Comparison of ENCODE assay signal across 8 cellular contexts in the genomic region with DNA sequence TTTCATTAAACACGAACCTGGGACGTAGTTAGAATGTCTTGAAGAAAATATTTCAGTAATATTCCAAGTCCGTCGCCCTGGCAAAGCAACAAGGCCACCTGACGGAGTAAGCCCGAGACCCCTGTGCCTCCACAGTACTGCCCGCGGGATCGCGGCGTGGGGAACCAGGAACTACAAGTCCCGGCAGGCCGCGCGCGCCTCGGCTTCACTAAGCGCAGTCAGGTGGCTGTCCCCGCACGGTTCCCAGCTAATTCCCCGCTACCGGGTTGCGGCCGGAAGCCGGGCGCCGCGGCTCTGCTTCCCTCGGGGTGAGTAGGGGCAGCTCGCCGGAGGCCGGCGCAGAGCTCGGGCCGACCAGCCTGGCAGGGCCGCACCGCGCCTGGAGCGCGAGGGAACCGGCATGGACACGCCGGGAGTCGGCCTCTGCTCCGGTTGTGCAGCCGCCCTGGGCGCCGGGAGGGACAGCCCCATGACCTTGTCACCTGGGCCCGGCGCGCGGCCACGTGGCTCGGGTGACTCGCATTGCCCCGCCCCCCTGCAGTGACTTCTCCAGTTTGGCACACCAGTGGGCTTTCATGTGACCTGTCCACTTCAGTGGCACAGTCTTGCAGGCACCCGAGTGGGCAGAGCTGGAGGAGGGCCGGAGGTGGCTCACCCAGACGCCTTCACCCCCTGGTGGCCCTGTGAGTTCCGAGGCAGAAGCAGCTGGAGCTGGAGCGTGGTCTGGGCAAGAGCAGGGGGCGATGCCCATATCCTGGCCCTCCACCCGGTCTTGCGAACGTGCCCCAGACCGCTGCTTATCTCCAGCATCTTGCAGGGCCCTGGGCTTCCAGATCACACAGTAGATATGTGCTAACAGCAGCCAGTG. TPM values are rescaled to one million over a fixed set of nuclear protein-coding genes. Genes with fewer than 3 reads are reported as not detected.
DNase-seq lines count a peak whose midpoint lies in the region; ATAC-seq and TF ChIP-seq lines count a peak whose summit lies in the region.

A gene with protein sequence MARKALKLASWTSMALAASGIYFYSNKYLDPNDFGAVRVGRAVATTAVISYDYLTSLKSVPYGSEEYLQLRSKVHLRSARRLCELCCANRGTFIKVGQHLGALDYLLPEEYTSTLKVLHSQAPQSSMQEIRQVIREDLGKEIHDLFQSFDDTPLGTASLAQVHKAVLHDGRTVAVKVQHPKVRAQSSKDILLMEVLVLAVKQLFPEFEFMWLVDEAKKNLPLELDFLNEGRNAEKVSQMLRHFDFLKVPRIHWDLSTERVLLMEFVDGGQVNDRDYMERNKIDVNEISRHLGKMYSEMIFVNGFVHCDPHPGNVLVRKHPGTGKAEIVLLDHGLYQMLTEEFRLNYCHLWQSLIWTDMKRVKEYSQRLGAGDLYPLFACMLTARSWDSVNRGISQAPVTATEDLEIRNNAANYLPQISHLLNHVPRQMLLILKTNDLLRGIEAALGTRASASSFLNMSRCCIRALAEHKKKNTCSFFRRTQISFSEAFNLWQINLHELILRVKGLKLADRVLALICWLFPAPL (plus strand): TSS at position 247 of the 868 bp plus-strand sequence. CDS start 18,870 bp downstream, outside the sequence.

- TF ChIP-seq CTCF in GM12875 (IDR thresholded peaks at IDR 0.05; ENCODE audit: borderline replicate concordance, insufficient read depth, low read depth, low read length) (peak; percentile 39; the same call in 1 of the 2 replicates), heart left ventricle (IDR thresholded peaks at IDR 0.05) (peak in 8 of 12 donors; percentile 7 to 51 (median 32)), upper lobe of right lung (IDR thresholded peaks at IDR 0.05) (peak; percentile 47)

- H3K9me3 ChIP-seq in heart left ventricle = no peaks in the 10 kb centered on the region
- no peaks in the 10 kb centered on the region for H3K9me3 ChIP-seq in upper lobe of right lung

- H3K4me1 ChIP-seq in heart left ventricle (peaks cover 0 to 16% (median 7%) of the 10 kb centered on the region in 12 donors), upper lobe of right lung (peaks cover 4% of the 10 kb centered on the region)

- WGBS in adipose tissue, 3 donors = 0 to 1% (median 1%) methylated on average over 62 to 66 of the region's 66 CpGs
- 1 to 2% (median 1%) methylated on average over 29 to 66 of the region's 66 CpGs for WGBS in heart left ventricle, 4 donors

- intact Hi-C loops in heart left ventricle (cut with DNase I) (loop anchor here in 4 of 10 donors (1.0 to 10.0 kb wide), 5 partner anchors 38 to 145 kb away; partner anchors contain the start of gene SNW1 (in 3 of the 4)), posterior vena cava (cut with DNase I) (no loop called here), upper lobe of right lung (cut with DNase I) (no loop called here)

- TF ChIP-seq POLR2A in heart left ventricle (IDR thresholded peaks at IDR 0.05) = peak in 1 of 2 donors; percentile 78

- H3K4me3 ChIP-seq in GM12875 (ENCODE audit: low read depth, low read length) (peak within 1 kb of the TSS; percentile 93), heart left ventricle (peak within 1 kb of the TSS; percentile 56 to 100 (median 82)), upper lobe of right lung (peak within 1 kb of the TSS; percentile 73)

- ATAC-seq in HG02759 (IDR thresholded peaks at IDR 0.05; ENCODE audit: unreplicated experiment) (peak; percentile 93), heart left ventricle (peak; percentile 92 to 98 (median 96)), upper lobe of right lung (peak; percentile 97)

- peak within 1 kb of the TSS; percentile 85 for H3K27ac ChIP-seq in adipose tissue (ENCODE audit: low read depth, low read length)
- peak within 1 kb of the TSS; percentile 72 to 98 (median 92) for H3K27ac ChIP-seq in heart left ventricle
- peak within 1 kb of the TSS; percentile 89 for H3K27ac ChIP-seq in upper lobe of right lung

- H3K27me3 ChIP-seq in heart left ventricle = no peaks in the 10 kb centered on the region
- no peaks in the 10 kb centered on the region for H3K27me3 ChIP-seq in upper lobe of right lung

- H3K36me3 ChIP-seq in heart left ventricle = no peaks in the 10 kb centered on the region
- H3K36me3 ChIP-seq in upper lobe of right lung = no peaks in the 10 kb centered on the region

- DNase-seq in NCI-H128 (lab: John Stamatoyannopoulos, UW; ENCODE audit: unreplicated experiment) (peak; percentile 61), SW 1271 (lab: John Stamatoyannopoulos, UW) (peak; percentile 20 to 79), heart left ventricle (peak; percentile 91 to 95 (median 94)), posterior vena cava (ENCODE audit: low spot score) (peak; percentile 96), upper lobe of right lung (peak; percentile 97)

RNA-seq across cellular contexts. Expression of the gene that starts here (rescaled TPM):
- polyA plus RNA-seq in adipose tissue (1 to 10 TPM; 4.2 to 5.6 (median 4.5) TPM), heart left ventricle (10 to 100 TPM in 1 of 2 donors, 1 to 10 TPM in 1; 9.8 to 12.8 TPM)
- total RNA-seq in heart left ventricle (10 to 100 TPM in 1 of 9 donors, 1 to 10 TPM in 8; 4.0 to 12.0 (median 6.0) TPM), posterior vena cava (1 to 10 TPM; 5.0 to 6.2 TPM), upper lobe of right lung (8.5 TPM)

Comparison
In these comparisons a context has a peak if more than half of its experiments do, and no peak if none do; other contexts are left out.
1. Peak in every context shown above with its lines: DNase-seq, ATAC-seq, H3K4me3 ChIP-seq and H3K27ac ChIP-seq.